Comparison of ENCODE assay signal across 16 cellular contexts in the genomic region with DNA sequence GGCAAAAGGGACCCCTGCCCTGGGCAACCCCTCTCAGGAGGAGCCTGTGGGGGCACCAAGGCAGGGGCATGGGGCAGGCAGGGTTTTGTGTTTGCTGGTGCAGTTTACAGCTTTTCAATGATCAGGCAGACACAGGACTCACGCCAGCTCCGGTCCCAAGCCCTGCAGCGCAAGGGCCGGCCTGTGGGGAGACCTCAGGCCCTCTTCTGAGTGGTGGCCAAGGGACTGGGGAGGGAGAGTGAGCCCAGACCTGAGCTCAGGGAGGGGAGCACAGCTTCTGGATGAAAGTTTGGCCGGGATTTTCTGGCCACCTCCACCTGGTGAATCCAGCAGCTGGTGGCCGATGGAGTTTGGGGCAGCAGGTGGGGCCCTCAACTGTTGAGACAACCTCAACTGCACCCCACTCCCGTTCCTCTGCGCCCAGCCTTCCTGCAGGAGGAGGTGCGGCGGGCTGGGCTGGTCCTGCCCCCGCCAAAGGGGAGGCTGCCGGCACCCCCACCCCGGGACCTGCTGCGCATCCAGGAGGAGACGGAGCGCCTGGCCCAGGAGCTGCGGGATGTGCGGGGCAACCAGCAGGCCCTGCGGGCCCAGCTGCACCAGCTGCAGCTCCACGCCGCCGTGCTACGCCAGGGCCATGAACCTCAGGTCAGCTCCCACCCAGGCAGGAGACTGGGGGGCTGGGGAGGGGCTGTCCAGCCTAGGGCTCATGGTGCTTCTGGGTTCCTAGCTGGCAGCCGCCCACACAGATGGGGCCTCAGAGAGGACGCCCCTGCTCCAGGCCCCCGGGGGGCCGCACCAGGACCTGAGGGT. TPM values are rescaled to one million over a fixed set of nuclear protein-coding genes. Genes with fewer than 3 reads are reported as not detected.
DNase-seq lines count a peak whose midpoint lies in the region; ATAC-seq and TF ChIP-seq lines count a peak whose summit lies in the region.
"Had no signal": no experiment of that assay in that cellular context is flagged by ENCODE, and none has a peak within 500 bp of the region (broad histone marks: within the 10 kb centered on the region; RNA-seq: fewer than 3 reads in every experiment).

No MANE protein-coding gene starts in this region.

- no peak for DNase-seq in activated CD8-positive, alpha-beta T cell treated with anti-CD3 and anti-CD28 coated beads, Interleukin-2, amount 10 ng/mL, durations not matched to agents 7 days and 5 days
- no peak for DNase-seq in activated CD8-positive, alpha-beta T cell treated with anti-CD3 and anti-CD28 coated beads for 36 hours
- DNase-seq in RWPE1 (ENCODE audit: low spot score): no peak
- DNase-seq in transverse colon: no peak
- no peak for DNase-seq in NCI-H1694 treated with DMSO at 0.1 percent for 48 hours (lab: John Stamatoyannopoulos, UW)
- no peak for DNase-seq in natural killer cell treated with Interleukin-12 subunit alpha and Interleukin-12 subunit beta and Interleukin-15 and Interleukin-18, amount 100 ng/mL, for 72 hours (ENCODE audit: low spot score)
- DNase-seq: activated CD4-positive, CD25-positive, alpha-beta regulatory T cell treated with anti-CD3 and anti-CD28 coated beads, Interleukin-2, amount 50 U/mL, for 72 hours; activated T-cell treated with anti-CD3 and anti-CD28 coated beads, Interleukin-2, amount 50 U/mL, for 48 hours; NCI-H1048; NCI-H2227 treated with DMSO at 0.1 percent for 48 hours; stimulated activated naive CD4-positive, alpha-beta T cell treated with Interleukin-2 at 50 U/mL for 16 hours had no signal

- H3K27me3 ChIP-seq in gastroesophageal sphincter (no peaks in the 10 kb centered on the region), transverse colon (no peaks in the 10 kb centered on the region)
- H3K27me3 ChIP-seq: dorsolateral prefrontal cortex had no signal

- H3K27ac ChIP-seq in RWPE1: peak overlapping the region; percentile 81
- H3K27ac ChIP-seq in gastroesophageal sphincter: peak overlapping the region in 3 of 4 donors; percentile 83 to 92 (median 89)
- H3K27ac ChIP-seq in transverse colon: peak overlapping the region in 3 of 4 donors; percentile 23 to 90 (median 86)
- H3K27ac ChIP-seq: dorsolateral prefrontal cortex had no signal

- no CpG with 5 or more reads among the region's 27 CpGs for WGBS in gastroesophageal sphincter (ENCODE audit: low coverage in 1 of 2), 2 donors
- WGBS in transverse colon (ENCODE audit: low coverage in 1 of 2), 2 donors: 84% methylated on average over 13 of the region's 27 CpGs; no CpG with 5 or more reads in 1 of the 2 donors

- H3K4me3 Mint-ChIP-seq in activated CD8-positive, alpha-beta T cell treated with anti-CD3 and anti-CD28 coated beads, Interleukin-2, amount 10 ng/mL, durations not matched to agents 7 days and 5 days: no peak overlapping the region
- H3K4me3 Mint-ChIP-seq in activated CD8-positive, alpha-beta T cell treated with anti-CD3 and anti-CD28 coated beads for 36 hours: no peak overlapping the region
- H3K4me3 Mint-ChIP-seq in natural killer cell treated with Interleukin-12 subunit alpha and Interleukin-12 subunit beta and Interleukin-15 and Interleukin-18, amount 100 ng/mL, for 72 hours: no peak overlapping the region

- H3K9me3 ChIP-seq in gastroesophageal sphincter: no peaks in the 10 kb centered on the region
- no peaks in the 10 kb centered on the region for H3K9me3 ChIP-seq in transverse colon

- CTCF ChIA-PET in activated CD8-positive, alpha-beta T cell treated with anti-CD3 and anti-CD28 coated beads, Interleukin-2, amount 10 ng/mL, durations not matched to agents 7 days and 5 days (lab: Charles Lee): interaction anchor here (0.6 kb wide), 1 partner anchor 95 kb away, joined by 3 read pairs; no protein-coding TSS in a partner anchor
- CTCF ChIA-PET in activated CD8-positive, alpha-beta T cell treated with anti-CD3 and anti-CD28 coated beads for 36 hours (lab: Charles Lee): no interaction called here
- CTCF ChIA-PET in RWPE1 (lab: Yijun Ruan, JAX): interaction anchor here (0.6 to 0.9 kb wide), 6 partner anchors 21 to 1095 kb away, joined by 3 to 4 read pairs (median 3); no protein-coding TSS in a partner anchor

- POLR2A ChIA-PET in activated CD8-positive, alpha-beta T cell treated with anti-CD3 and anti-CD28 coated beads, Interleukin-2, amount 10 ng/mL, durations not matched to agents 7 days and 5 days (lab: Charles Lee): interaction anchor here (3.1 to 3.6 kb wide), 2 partner anchors 10 to 11 kb away, joined by 15 to 17 read pairs; partner anchors contain the start of gene NDUFS8
- POLR2A ChIA-PET in activated CD8-positive, alpha-beta T cell treated with anti-CD3 and anti-CD28 coated beads for 36 hours (lab: Charles Lee): interaction anchor here (0.7 to 7.4 kb wide), 4 partner anchors 9 to 162 kb away, joined by 3 to 45 read pairs (median 4); no protein-coding TSS in a partner anchor
- POLR2A ChIA-PET in RWPE1 (lab: Yijun Ruan, JAX; ENCODE audit: low non-redundant PET): interaction anchor here (1.0 kb wide), 1 partner anchor 12 kb away, joined by 3 read pairs; no protein-coding TSS in a partner anchor

- ATAC-seq in activated CD8-positive, alpha-beta T cell treated with anti-CD3 and anti-CD28 coated beads, Interleukin-2, amount 10 ng/mL, durations not matched to agents 7 days and 5 days: no peak
- no peak for ATAC-seq in activated CD8-positive, alpha-beta T cell treated with anti-CD3 and anti-CD28 coated beads for 36 hours
- ATAC-seq in gastroesophageal sphincter (no peak), GM18907 (IDR thresholded peaks at IDR 0.05; ENCODE audit: unreplicated experiment) (no peak)
- no peak for ATAC-seq in natural killer cell treated with Interleukin-12 subunit alpha and Interleukin-12 subunit beta and Interleukin-15 and Interleukin-18, amount 100 ng/mL, for 72 hours
- ATAC-seq: sciatic nerve had no signal

- H3K4me1 Mint-ChIP-seq in activated CD8-positive, alpha-beta T cell treated with anti-CD3 and anti-CD28 coated beads, Interleukin-2, amount 10 ng/mL, durations not matched to agents 7 days and 5 days (ENCODE audit: low read depth): peaks cover 19% of the 10 kb centered on the region
- peaks cover 4% of the 10 kb centered on the region for H3K4me1 Mint-ChIP-seq in activated CD8-positive, alpha-beta T cell treated with anti-CD3 and anti-CD28 coated beads for 36 hours (ENCODE audit: low read depth)
- H3K4me1 Mint-ChIP-seq in natural killer cell treated with Interleukin-12 subunit alpha and Interleukin-12 subunit beta and Interleukin-15 and Interleukin-18, amount 100 ng/mL, for 72 hours (ENCODE audit: low read depth in 2 of 2): peaks cover 9 to 19% of the 10 kb centered on the region in 2 donors

- H3K4me3 ChIP-seq in gastroesophageal sphincter: no peak overlapping the region
- H3K4me3 ChIP-seq in transverse colon: no peak overlapping the region
- H3K4me3 ChIP-seq: dorsolateral prefrontal cortex had no signal

- H3K9me3 Mint-ChIP-seq in activated CD8-positive, alpha-beta T cell treated with anti-CD3 and anti-CD28 coated beads, Interleukin-2, amount 10 ng/mL, durations not matched to agents 7 days and 5 days (ENCODE audit: insufficient read depth): no peaks in the 10 kb centered on the region
- H3K9me3 Mint-ChIP-seq in activated CD8-positive, alpha-beta T cell treated with anti-CD3 and anti-CD28 coated beads for 36 hours: no peaks in the 10 kb centered on the region
- H3K9me3 Mint-ChIP-seq in natural killer cell treated with Interleukin-12 subunit alpha and Interleukin-12 subunit beta and Interleukin-15 and Interleukin-18, amount 100 ng/mL, for 72 hours: no peaks in the 10 kb centered on the region
- H3K9me3 Mint-ChIP-seq: nephron had no signal

- no peaks in the 10 kb centered on the region for H3K27me3 Mint-ChIP-seq in activated CD8-positive, alpha-beta T cell treated with anti-CD3 and anti-CD28 coated beads, Interleukin-2, amount 10 ng/mL, durations not matched to agents 7 days and 5 days (ENCODE audit: low read depth)
- no peaks in the 10 kb centered on the region for H3K27me3 Mint-ChIP-seq in activated CD8-positive, alpha-beta T cell treated with anti-CD3 and anti-CD28 coated beads for 36 hours
- no peaks in the 10 kb centered on the region for H3K27me3 Mint-ChIP-seq in natural killer cell treated with Interleukin-12 subunit alpha and Interleukin-12 subunit beta and Interleukin-15 and Interleukin-18, amount 100 ng/mL, for 72 hours

- TF ChIP-seq EP300 in gastroesophageal sphincter (IDR thresholded peaks at IDR 0.05) (no peak), transverse colon (IDR thresholded peaks at IDR 0.05; ENCODE audit: low read depth) (no peak)

- no peak for TF ChIP-seq CTCF in activated CD8-positive, alpha-beta T cell treated with anti-CD3 and anti-CD28 coated beads for 36 hours (IDR thresholded peaks at IDR 0.05)
- no peak for TF ChIP-seq CTCF in RWPE1 (conservative IDR thresholded peaks at IDR 0.05; ENCODE audit: low read depth)
- TF ChIP-seq CTCF in gastroesophageal sphincter (IDR thresholded peaks at IDR 0.05): no peak
- no peak for TF ChIP-seq CTCF in transverse colon (IDR thresholded peaks at IDR 0.05)

- H3K36me3 ChIP-seq in gastroesophageal sphincter (peaks cover 0 to 60% of the 10 kb centered on the region in 2 donors), transverse colon (peaks cover 0 to 10% (median 2%) of the 10 kb centered on the region in 4 donors)

- in situ Hi-C loops in transverse colon (cut with MboI; ENCODE audit: low pct_ligation_motif_present in 1 of 4, low pct_unique_long_range_greater_than_20kb in 1 of 4, low sequenced_read_pairs in 3 of 4): no loop called here

- H3K36me3 Mint-ChIP-seq in activated CD8-positive, alpha-beta T cell treated with anti-CD3 and anti-CD28 coated beads, Interleukin-2, amount 10 ng/mL, durations not matched to agents 7 days and 5 days (ENCODE audit: low read depth): peaks cover 32% of the 10 kb centered on the region
- H3K36me3 Mint-ChIP-seq in activated CD8-positive, alpha-beta T cell treated with anti-CD3 and anti-CD28 coated beads for 36 hours (ENCODE audit: low read depth): peaks cover 4% of the 10 kb centered on the region
- H3K36me3 Mint-ChIP-seq in natural killer cell treated with Interleukin-12 subunit alpha and Interleukin-12 subunit beta and Interleukin-15 and Interleukin-18, amount 100 ng/mL, for 72 hours: no peaks in the 10 kb centered on the region

- no peak for TF ChIP-seq POLR2A in gastroesophageal sphincter (IDR thresholded peaks at IDR 0.05)
- TF ChIP-seq POLR2A in transverse colon (IDR thresholded peaks at IDR 0.05): no peak

- H3K27ac Mint-ChIP-seq in activated CD8-positive, alpha-beta T cell treated with anti-CD3 and anti-CD28 coated beads, Interleukin-2, amount 10 ng/mL, durations not matched to agents 7 days and 5 days: peak overlapping the region; percentile 39
- no peak overlapping the region for H3K27ac Mint-ChIP-seq in activated CD8-positive, alpha-beta T cell treated with anti-CD3 and anti-CD28 coated beads for 36 hours
- no peak overlapping the region for H3K27ac Mint-ChIP-seq in natural killer cell treated with Interleukin-12 subunit alpha and Interleukin-12 subunit beta and Interleukin-15 and Interleukin-18, amount 100 ng/mL, for 72 hours

- H3K4me1 ChIP-seq in gastroesophageal sphincter (peaks cover 4 to 66% (median 24%) of the 10 kb centered on the region in 3 donors), transverse colon (peaks cover 17 to 37% (median 33%) of the 10 kb centered on the region in 4 donors)

- intact Hi-C loops in activated CD8-positive, alpha-beta T cell treated with anti-CD3 and anti-CD28 coated beads for 36 hours (cut with micrococcal nuclease): no loop called here
- intact Hi-C loops in transverse colon (cut with DNase I; ENCODE audit: low total_unique reads): no loop called here

RNA-seq across cellular contexts. Expression of gene TCIRG1, which starts 3.6 kb away (rescaled TPM):
- total RNA-seq in activated CD8-positive, alpha-beta T cell treated with anti-CD3 and anti-CD28 coated beads, Interleukin-2, amount 10 ng/mL, durations not matched to agents 7 days and 5 days: 100 to 1,000 TPM; 238 to 263 TPM
- total RNA-seq in activated CD8-positive, alpha-beta T cell treated with anti-CD3 and anti-CD28 coated beads for 36 hours: 100 to 1,000 TPM; 129 to 138 TPM
- total RNA-seq in gastroesophageal sphincter: 100 to 1,000 TPM in 1 of 4 donors, 10 to 100 TPM in 3; 44.5 to 140 (median 81.2) TPM
- 100 to 1,000 TPM; 260 to 697 (median 380) TPM for total RNA-seq in transverse colon
- total RNA-seq in natural killer cell treated with Interleukin-12 subunit alpha and Interleukin-12 subunit beta and Interleukin-15 and Interleukin-18, amount 100 ng/mL, for 72 hours: 100 to 1,000 TPM; 354 to 380 TPM

RNA-seq across cellular contexts. Expression of gene NDUFS8, which starts 11.9 kb away (rescaled TPM):
- total RNA-seq in activated CD8-positive, alpha-beta T cell treated with anti-CD3 and anti-CD28 coated beads, Interleukin-2, amount 10 ng/mL, durations not matched to agents 7 days and 5 days: 100 to 1,000 TPM; 146 to 163 TPM
- 100 to 1,000 TPM; 105 to 109 TPM for total RNA-seq in activated CD8-positive, alpha-beta T cell treated with anti-CD3 and anti-CD28 coated beads for 36 hours
- total RNA-seq in gastroesophageal sphincter (100 to 1,000 TPM; 145 to 203 (median 159) TPM), transverse colon (100 to 1,000 TPM; 155 to 226 (median 188) TPM)
- 100 to 1,000 TPM; 124 to 143 TPM for total RNA-seq in natural killer cell treated with Interleukin-12 subunit alpha and Interleukin-12 subunit beta and Interleukin-15 and Interleukin-18, amount 100 ng/mL, for 72 hours

RNA-seq across cellular contexts. Expression of gene ALDH3B1, which starts 32.3 kb away (rescaled TPM):
- not detected for total RNA-seq in activated CD8-positive, alpha-beta T cell treated with anti-CD3 and anti-CD28 coated beads, Interleukin-2, amount 10 ng/mL, durations not matched to agents 7 days and 5 days
- under 1 TPM; 0.09 to 0.11 TPM for total RNA-seq in activated CD8-positive, alpha-beta T cell treated with anti-CD3 and anti-CD28 coated beads for 36 hours
- 10 to 100 TPM in 2 of 4 donors, 1 to 10 TPM in 2; 6.4 to 15.1 (median 11.2) TPM for total RNA-seq in gastroesophageal sphincter
- total RNA-seq in transverse colon: 10 to 100 TPM; 12.1 to 14.9 (median 13.5) TPM
- under 1 TPM; 0.25 to 0.98 TPM for total RNA-seq in natural killer cell treated with Interleukin-12 subunit alpha and Interleukin-12 subunit beta and Interleukin-15 and Interleukin-18, amount 100 ng/mL, for 72 hours

RNA-seq across cellular contexts. Expression of gene UNC93B1, which starts 38.5 kb away (rescaled TPM):
- 10 to 100 TPM; 27.8 to 29.8 TPM for total RNA-seq in activated CD8-positive, alpha-beta T cell treated with anti-CD3 and anti-CD28 coated beads, Interleukin-2, amount 10 ng/mL, durations not matched to agents 7 days and 5 days
- total RNA-seq in activated CD8-positive, alpha-beta T cell treated with anti-CD3 and anti-CD28 coated beads for 36 hours: 10 to 100 TPM; 12.4 to 13.0 TPM
- total RNA-seq in gastroesophageal sphincter (10 to 100 TPM; 12.6 to 33.0 (median 26.1) TPM), transverse colon (10 to 100 TPM; 32.2 to 67.7 (median 54.7) TPM)
- 10 to 100 TPM; 13.5 to 13.6 TPM for total RNA-seq in natural killer cell treated with Interleukin-12 subunit alpha and Interleukin-12 subunit beta and Interleukin-15 and Interleukin-18, amount 100 ng/mL, for 72 hours
